18 cellular contexts compared by ENCODE assay signal in the genomic region with DNA sequence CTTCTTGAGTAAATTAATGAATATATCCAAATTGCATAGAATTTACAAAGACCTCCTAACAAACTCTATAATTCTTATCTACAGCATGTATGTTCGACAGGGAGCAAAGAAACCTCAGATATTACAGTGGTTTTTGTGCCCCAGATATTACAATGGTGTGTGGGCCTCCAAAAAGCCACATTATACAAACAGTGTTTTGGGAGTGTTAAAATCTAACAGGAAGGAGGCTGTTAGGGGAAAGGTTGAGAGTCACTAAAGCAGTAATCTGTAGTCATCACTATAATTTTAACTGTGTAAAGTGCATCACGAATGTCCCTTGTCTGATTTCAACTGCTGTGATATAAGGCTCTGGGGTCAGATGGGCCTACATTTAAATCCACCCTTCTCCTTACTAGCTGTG.
"Had no signal": no experiment of that assay in that cellular context is flagged by ENCODE, and none has a peak within 500 bp of the region (broad histone marks: within the 10 kb centered on the region; RNA-seq: fewer than 3 reads in every experiment).

No MANE protein-coding gene starts in this region.

- H3K27me3 ChIP-seq: foreskin keratinocyte, thyroid gland had no signal

- H3K27me3 Mint-ChIP-seq: dendritic cell treated with granulocyte-macrophage colony-stimulating factor and Interleukin-4, amounts not matched to agents 40 ng/mL and 50 ng/mL, for 4 days had no signal

- H3K36me3 Mint-ChIP-seq: immature natural killer cell, memory B cell, mesothelial cell of epicardium, natural killer cell, type B pancreatic cell had no signal

- H3K27ac ChIP-seq: foreskin keratinocyte, left ventricle myocardium inferior, lower lobe of right lung, spleen, suprapubic skin, thyroid gland had no signal

- H3K4me1 ChIP-seq: foreskin keratinocyte, left ventricle myocardium inferior, lower lobe of right lung, spleen, suprapubic skin, thyroid gland had no signal

- H3K4me3 ChIP-seq: left ventricle myocardium inferior, lower lobe of right lung, spleen, suprapubic skin, thyroid gland had no signal

- DNase-seq: foreskin keratinocyte; left ventricle myocardium inferior; lower lobe of right lung; natural killer cell; posterior cingulate gyrus; spleen; stimulated activated CD4-positive, alpha-beta T cell treated with anti-CD3 and anti-CD28 coated beads, Interleukin-2, amount 100 ng/mL, for 24 hours; stimulated activated CD4-positive, alpha-beta T cell treated with anti-CD3 and anti-CD28 coated beads, Interleukin-4, amount 100 ng/mL, for 4 hours; stimulated activated naive CD4-positive, alpha-beta T cell; thyroid gland had no signal

- H3K9me3 Mint-ChIP-seq: dendritic cell treated with granulocyte-macrophage colony-stimulating factor and Interleukin-4, amounts not matched to agents 40 ng/mL and 50 ng/mL, for 4 days; immature natural killer cell; natural killer cell; neural crest cell; type B pancreatic cell had no signal

- H3K9me3 ChIP-seq: lower lobe of right lung, spleen, suprapubic skin, thyroid gland had no signal

- H3K4me1 Mint-ChIP-seq: memory B cell had no signal

- H3K4me3 Mint-ChIP-seq: dendritic cell treated with granulocyte-macrophage colony-stimulating factor and Interleukin-4, amounts not matched to agents 40 ng/mL and 50 ng/mL, for 4 days; immature natural killer cell; memory B cell; mesothelial cell of epicardium; natural killer cell; neural crest cell had no signal

- ATAC-seq: foreskin keratinocyte, lower lobe of right lung, natural killer cell, sciatic nerve had no signal

- H3K36me3 ChIP-seq: left ventricle myocardium inferior, lower lobe of right lung, spleen, suprapubic skin, thyroid gland had no signal

- H3K27ac Mint-ChIP-seq: dendritic cell treated with granulocyte-macrophage colony-stimulating factor and Interleukin-4, amounts not matched to agents 40 ng/mL and 50 ng/mL, for 4 days; immature natural killer cell; memory B cell; mesothelial cell of epicardium; natural killer cell; type B pancreatic cell had no signal
